In the genomic region with DNA sequence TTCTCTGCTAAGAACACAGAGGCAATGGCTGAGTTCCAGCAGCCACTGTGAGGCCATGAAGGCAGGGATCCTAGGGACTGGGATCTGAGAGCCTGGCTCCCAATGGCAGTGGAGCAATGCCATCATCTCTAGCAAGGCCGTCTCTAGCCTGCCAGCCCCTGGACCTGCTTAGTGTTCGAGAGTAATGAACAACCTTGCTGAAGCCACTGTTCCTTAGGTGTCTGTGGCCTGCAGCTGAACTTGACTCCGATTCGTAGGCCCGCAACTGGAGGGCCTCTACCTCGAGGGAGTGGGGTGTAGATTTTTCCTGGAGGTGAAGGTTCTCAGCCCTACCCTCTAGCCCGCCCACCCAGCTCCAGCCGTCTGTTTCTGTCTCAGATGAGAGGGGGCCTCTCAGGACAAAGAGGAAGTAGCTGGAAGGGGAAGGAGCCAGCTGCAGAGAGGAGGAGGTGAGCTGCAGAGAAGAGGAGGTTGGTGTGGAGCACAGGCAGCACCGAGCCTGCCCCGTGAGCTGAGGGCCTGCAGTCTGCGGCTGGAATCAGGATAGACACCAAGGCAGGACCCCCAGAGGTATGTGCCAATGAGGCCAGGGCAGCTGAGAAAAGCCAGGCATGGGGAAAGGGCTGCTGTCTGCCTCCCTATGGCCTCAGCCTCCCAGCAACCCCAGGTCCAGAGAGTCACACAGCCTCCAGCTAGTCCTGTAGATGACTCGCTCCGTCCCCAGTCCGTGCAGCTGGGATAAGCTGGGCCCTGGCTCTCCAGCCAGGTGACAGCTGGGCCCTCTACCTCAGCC, we compare ENCODE assay signal across 2 cellular contexts.
TF ChIP-seq lines count a peak whose summit lies in the region.

A gene with protein sequence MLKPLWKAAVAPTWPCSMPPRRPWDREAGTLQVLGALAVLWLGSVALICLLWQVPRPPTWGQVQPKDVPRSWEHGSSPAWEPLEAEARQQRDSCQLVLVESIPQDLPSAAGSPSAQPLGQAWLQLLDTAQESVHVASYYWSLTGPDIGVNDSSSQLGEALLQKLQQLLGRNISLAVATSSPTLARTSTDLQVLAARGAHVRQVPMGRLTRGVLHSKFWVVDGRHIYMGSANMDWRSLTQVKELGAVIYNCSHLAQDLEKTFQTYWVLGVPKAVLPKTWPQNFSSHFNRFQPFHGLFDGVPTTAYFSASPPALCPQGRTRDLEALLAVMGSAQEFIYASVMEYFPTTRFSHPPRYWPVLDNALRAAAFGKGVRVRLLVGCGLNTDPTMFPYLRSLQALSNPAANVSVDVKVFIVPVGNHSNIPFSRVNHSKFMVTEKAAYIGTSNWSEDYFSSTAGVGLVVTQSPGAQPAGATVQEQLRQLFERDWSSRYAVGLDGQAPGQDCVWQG (plus strand): TSS at position 459 of the 793 bp plus-strand sequence. CDS start 2,262 bp downstream, outside the sequence.

TF ChIP-seq in HepG2, 621 proteins besides CTCF, POLR2A, EP300 and RAD21:
- TF ChIP-seq NFRKB (IDR thresholded peaks at IDR 0.05) (no peak), RCOR2 (CRISPR knock-in tag; IDR thresholded peaks at IDR 0.05) (no peak), ZNF768 (CRISPR knock-in tag; IDR thresholded peaks at IDR 0.05) (0 out of 2 replicates have a peak, but pooled peaks have one; percentile 7), ZZZ3 (CRISPR knock-in tag; IDR thresholded peaks at IDR 0.05; ENCODE audit: borderline replicate concordance) (no peak), MYC (CRISPR knock-in tag; IDR thresholded peaks at IDR 0.05; ENCODE audit: borderline replicate concordance) (no peak)
- TF ChIP-seq, protein P1, sequence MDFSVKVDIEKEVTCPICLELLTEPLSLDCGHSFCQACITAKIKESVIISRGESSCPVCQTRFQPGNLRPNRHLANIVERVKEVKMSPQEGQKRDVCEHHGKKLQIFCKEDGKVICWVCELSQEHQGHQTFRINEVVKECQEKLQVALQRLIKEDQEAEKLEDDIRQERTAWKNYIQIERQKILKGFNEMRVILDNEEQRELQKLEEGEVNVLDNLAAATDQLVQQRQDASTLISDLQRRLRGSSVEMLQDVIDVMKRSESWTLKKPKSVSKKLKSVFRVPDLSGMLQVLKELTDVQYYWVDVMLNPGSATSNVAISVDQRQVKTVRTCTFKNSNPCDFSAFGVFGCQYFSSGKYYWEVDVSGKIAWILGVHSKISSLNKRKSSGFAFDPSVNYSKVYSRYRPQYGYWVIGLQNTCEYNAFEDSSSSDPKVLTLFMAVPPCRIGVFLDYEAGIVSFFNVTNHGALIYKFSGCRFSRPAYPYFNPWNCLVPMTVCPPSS (IDR thresholded peaks at IDR 0.05): no peak
TF ChIP-seq in HepG2: peak in this region for 1.

TF ChIP-seq in SK-N-SH, 30 proteins besides CTCF, POLR2A, EP300 and RAD21:
- TF ChIP-seq GABPA (IDR thresholded peaks at IDR 0.05; ENCODE audit: low read depth): no peak
- TF ChIP-seq CHD2 (IDR thresholded peaks at IDR 0.05; ENCODE audit: low read length, partially characterized antibody): no peak
- no peak for TF ChIP-seq ELF1 (IDR thresholded peaks at IDR 0.05)
